In the genomic region with DNA sequence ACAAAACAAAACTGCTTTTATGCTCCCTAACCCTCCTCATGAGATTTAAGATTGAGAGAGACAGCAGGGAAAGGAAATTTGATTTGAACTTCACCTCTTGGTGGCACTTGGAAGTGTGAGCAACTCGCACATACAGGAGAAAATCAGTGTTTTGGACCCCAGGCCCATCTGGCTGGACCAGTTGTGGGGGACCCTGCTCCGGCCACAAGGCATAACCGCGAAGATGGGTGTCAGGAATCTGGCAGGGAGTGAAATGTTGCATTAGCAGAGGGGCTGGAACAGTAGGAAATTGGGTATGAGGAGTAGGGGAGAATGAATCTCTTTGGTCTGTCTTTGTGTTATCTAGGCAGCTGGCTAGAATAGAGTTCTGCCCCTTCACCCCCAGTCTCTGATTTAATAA, we compare ENCODE assay signal across 1 cellular context.
TF ChIP-seq lines count a peak whose summit lies in the region.

No MANE protein-coding gene starts in this region.

TF ChIP-seq in IMR-90, 13 proteins besides CTCF, POLR2A, EP300 and RAD21:
- TF ChIP-seq FOS (IDR thresholded peaks at IDR 0.05; ENCODE audit: low read depth, low read length), result no peak
- no peak for TF ChIP-seq CEBPB (IDR thresholded peaks at IDR 0.05; ENCODE audit: low read depth, low read length)
- TF ChIP-seq RFX5 (IDR thresholded peaks at IDR 0.05; ENCODE audit: low read depth, low read length), result no peak
- TF ChIP-seq CHD1 (IDR thresholded peaks at IDR 0.05; ENCODE audit: low read depth, low read length), result no peak
- no peak for TF ChIP-seq MAZ (IDR thresholded peaks at IDR 0.05; ENCODE audit: borderline replicate concordance, low read depth, low read length)
- TF ChIP-seq, protein P1, sequence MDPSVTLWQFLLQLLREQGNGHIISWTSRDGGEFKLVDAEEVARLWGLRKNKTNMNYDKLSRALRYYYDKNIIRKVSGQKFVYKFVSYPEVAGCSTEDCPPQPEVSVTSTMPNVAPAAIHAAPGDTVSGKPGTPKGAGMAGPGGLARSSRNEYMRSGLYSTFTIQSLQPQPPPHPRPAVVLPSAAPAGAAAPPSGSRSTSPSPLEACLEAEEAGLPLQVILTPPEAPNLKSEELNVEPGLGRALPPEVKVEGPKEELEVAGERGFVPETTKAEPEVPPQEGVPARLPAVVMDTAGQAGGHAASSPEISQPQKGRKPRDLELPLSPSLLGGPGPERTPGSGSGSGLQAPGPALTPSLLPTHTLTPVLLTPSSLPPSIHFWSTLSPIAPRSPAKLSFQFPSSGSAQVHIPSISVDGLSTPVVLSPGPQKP (IDR thresholded peaks at IDR 0.05; ENCODE audit: borderline replicate concordance, low read depth, low read length), result no peak
- no peak for TF ChIP-seq BHLHE40 (IDR thresholded peaks at IDR 0.05; ENCODE audit: low read depth, low read length)
- no peak for TF ChIP-seq NFE2L2 (IDR thresholded peaks at IDR 0.05; ENCODE audit: low read depth, low read length)
